ENCODE assay signal across 1 cellular context in the genomic region with DNA sequence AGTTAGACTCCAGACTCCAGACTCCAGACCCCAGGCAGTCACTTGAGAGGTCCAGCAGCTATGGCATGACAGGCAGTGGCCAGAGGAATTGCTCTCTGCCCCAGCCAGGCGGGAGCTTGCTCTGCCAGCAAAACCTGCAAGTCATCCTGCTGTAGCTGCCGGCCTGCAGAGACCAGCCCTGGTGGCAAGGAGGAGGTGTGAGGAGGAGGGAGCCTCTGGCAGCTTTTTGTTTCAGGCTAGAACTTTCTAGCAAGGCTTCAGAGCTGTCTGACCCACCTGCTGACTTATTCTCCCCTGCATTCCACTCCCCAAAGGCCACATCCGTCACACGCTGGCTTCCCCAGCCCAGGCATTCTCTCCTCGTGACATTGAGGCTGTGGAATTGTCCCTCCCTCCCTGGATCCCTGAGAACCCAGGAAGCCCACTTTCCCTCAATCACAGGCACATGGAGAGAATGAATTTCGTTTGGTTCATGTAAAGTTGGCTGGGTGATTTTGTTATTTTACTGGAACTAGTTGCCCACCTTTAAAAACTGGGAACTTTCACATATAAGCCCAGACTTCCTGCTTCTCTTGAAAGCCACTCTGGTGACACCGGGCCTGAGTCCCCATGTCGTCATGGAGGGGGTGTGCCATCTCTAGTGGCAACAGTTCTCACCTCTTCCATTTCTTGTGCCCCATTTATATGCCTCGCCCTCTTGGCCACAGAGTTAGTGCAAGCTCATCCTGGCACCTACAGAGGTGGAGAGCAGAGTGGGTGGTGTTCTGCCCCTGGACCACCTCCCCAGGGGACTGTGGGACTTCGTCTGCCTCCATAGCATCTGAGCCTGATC.
TF ChIP-seq lines count a peak whose summit lies in the region.

No MANE protein-coding gene starts in this region.

TF ChIP-seq in K562, 482 proteins besides CTCF, POLR2A, EP300 and RAD21 (continued from another document and continues in another):
- TF ChIP-seq, protein P1, sequence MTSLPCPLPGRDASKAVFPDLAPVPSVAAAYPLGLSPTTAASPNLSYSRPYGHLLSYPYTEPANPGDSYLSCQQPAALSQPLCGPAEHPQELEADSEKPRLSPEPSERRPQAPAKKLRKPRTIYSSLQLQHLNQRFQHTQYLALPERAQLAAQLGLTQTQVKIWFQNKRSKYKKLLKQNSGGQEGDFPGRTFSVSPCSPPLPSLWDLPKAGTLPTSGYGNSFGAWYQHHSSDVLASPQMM (CRISPR knock-in tag; IDR thresholded peaks at IDR 0.05), result no peak
- TF ChIP-seq ILK (tag; IDR thresholded peaks at IDR 0.05; ENCODE audit: borderline replicate concordance, low read depth) (no peak), FOXK1 (CRISPR knock-in tag; IDR thresholded peaks at IDR 0.05; ENCODE audit: borderline replicate concordance) (no peak), ZNF79 (CRISPR knock-in tag; IDR thresholded peaks at IDR 0.05; ENCODE audit: low read depth) (no peak), ZBTB9 (CRISPR knock-in tag; IDR thresholded peaks at IDR 0.05) (peak; percentile 92), RBM15 (IDR thresholded peaks at IDR 0.05; ENCODE audit: insufficient read depth, low read length) (no peak), DDX20 (tag; IDR thresholded peaks at IDR 0.05; ENCODE audit: low read depth) (0 out of 2 replicates have a peak, but pooled peaks have one; percentile 30), ZNF561 (CRISPR knock-in tag; conservative IDR thresholded peaks at IDR 0.05) (no peak), ZKSCAN3 (CRISPR knock-in tag; IDR thresholded peaks at IDR 0.05) (no peak), HDAC2 (IDR thresholded peaks at IDR 0.05) (peak; percentile 60; the same call in 1 of the 2 replicates), ZBTB40 (IDR thresholded peaks at IDR 0.05) (no peak), ZBTB40 (CRISPR knock-in tag; IDR thresholded peaks at IDR 0.05) (no peak), ZNF197 (CRISPR knock-in tag; IDR thresholded peaks at IDR 0.05; ENCODE audit: low read depth) (no peak), BRD4 (IDR thresholded peaks at IDR 0.05) (no peak), ARID4B (CRISPR knock-in tag; IDR thresholded peaks at IDR 0.05) (no peak), XRCC3 (IDR thresholded peaks at IDR 0.05) (no peak), MAFF (IDR thresholded peaks at IDR 0.05; ENCODE audit: low read length) (peak; percentile 77), MNT (conservative IDR thresholded peaks at IDR 0.05) (no peak), EGR1 (conservative IDR thresholded peaks at IDR 0.05) (no peak)
- TF ChIP-seq, protein P2, sequence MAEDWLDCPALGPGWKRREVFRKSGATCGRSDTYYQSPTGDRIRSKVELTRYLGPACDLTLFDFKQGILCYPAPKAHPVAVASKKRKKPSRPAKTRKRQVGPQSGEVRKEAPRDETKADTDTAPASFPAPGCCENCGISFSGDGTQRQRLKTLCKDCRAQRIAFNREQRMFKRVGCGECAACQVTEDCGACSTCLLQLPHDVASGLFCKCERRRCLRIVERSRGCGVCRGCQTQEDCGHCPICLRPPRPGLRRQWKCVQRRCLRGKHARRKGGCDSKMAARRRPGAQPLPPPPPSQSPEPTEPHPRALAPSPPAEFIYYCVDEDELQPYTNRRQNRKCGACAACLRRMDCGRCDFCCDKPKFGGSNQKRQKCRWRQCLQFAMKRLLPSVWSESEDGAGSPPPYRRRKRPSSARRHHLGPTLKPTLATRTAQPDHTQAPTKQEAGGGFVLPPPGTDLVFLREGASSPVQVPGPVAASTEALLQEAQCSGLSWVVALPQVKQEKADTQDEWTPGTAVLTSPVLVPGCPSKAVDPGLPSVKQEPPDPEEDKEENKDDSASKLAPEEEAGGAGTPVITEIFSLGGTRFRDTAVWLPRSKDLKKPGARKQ (CRISPR knock-in tag; IDR thresholded peaks at IDR 0.05), result no peak
- TF ChIP-seq, protein P3, sequence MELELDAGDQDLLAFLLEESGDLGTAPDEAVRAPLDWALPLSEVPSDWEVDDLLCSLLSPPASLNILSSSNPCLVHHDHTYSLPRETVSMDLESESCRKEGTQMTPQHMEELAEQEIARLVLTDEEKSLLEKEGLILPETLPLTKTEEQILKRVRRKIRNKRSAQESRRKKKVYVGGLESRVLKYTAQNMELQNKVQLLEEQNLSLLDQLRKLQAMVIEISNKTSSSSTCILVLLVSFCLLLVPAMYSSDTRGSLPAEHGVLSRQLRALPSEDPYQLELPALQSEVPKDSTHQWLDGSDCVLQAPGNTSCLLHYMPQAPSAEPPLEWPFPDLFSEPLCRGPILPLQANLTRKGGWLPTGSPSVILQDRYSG (tag; conservative IDR thresholded peaks at IDR 0.05; ENCODE audit: low read depth), result peak; percentile 71
- TF ChIP-seq, protein P4, sequence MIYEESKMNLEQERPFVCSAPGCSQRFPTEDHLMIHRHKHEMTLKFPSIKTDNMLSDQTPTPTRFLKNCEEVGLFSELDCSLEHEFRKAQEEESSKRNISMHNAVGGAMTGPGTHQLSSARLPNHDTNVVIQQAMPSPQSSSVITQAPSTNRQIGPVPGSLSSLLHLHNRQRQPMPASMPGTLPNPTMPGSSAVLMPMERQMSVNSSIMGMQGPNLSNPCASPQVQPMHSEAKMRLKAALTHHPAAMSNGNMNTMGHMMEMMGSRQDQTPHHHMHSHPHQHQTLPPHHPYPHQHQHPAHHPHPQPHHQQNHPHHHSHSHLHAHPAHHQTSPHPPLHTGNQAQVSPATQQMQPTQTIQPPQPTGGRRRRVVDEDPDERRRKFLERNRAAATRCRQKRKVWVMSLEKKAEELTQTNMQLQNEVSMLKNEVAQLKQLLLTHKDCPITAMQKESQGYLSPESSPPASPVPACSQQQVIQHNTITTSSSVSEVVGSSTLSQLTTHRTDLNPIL (CRISPR knock-in tag; IDR thresholded peaks at IDR 0.05), result no peak
- TF ChIP-seq, protein P5, sequence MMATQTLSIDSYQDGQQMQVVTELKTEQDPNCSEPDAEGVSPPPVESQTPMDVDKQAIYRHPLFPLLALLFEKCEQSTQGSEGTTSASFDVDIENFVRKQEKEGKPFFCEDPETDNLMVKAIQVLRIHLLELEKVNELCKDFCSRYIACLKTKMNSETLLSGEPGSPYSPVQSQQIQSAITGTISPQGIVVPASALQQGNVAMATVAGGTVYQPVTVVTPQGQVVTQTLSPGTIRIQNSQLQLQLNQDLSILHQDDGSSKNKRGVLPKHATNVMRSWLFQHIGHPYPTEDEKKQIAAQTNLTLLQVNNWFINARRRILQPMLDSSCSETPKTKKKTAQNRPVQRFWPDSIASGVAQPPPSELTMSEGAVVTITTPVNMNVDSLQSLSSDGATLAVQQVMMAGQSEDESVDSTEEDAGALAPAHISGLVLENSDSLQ (IDR thresholded peaks at IDR 0.05), result no peak
